Comparison of ENCODE assay signal across 8 cellular contexts in genomic region chr13:51785592-51786424, GRCh38. TPM values are rescaled to one million over a fixed set of nuclear protein-coding genes. Genes with fewer than 3 reads are reported as not detected.
A peak's percentile ranks its signal among the peaks of the same experiment; 100 is the strongest.
DNase-seq lines count a peak whose midpoint lies in the region; ATAC-seq and TF ChIP-seq lines count a peak whose summit lies in the region.
"Had no signal": no experiment of that assay in that cellular context is flagged by ENCODE, and none has a peak within 500 bp of the region (broad histone marks: within the 10 kb centered on the region; RNA-seq: fewer than 3 reads in every experiment).

No MANE protein-coding gene starts in this region.

- H3K18ac ChIP-seq in IMR-90 (ENCODE audit: low read depth, low read length) = peak overlapping the region; percentile 16; the same call in 1 of the 2 replicates

- no peak overlapping the region for H3K56ac ChIP-seq in IMR-90 (ENCODE audit: extremely low read depth, insufficient read depth, low read length)

- no peak for TF ChIP-seq CTCF in IMR-90 (conservative IDR thresholded peaks at IDR 0.05; ENCODE audit: low read depth, low read length)
- no peak for TF ChIP-seq CTCF in cardiac muscle cell (IDR thresholded peaks at IDR 0.05; ENCODE audit: low read depth, low read length)

- H3K27ac ChIP-seq in IMR-90 (ENCODE audit: insufficient read depth, low read length) = no peak overlapping the region
- no peak overlapping the region for H3K27ac ChIP-seq in cardiac muscle cell
- H3K27ac ChIP-seq in subcutaneous abdominal adipose tissue (ENCODE audit: low read depth, low read length) = peak overlapping the region; percentile 87

- DNase-seq in IMR-90 (peak; percentile 44), OCI-M1 (lab: John Stamatoyannopoulos, UW) (peak; percentile 93), cardiac muscle cell (ENCODE audit: low read depth in 1 of 2, low spot score in 1 of 2) (peak; percentile 69 to 96), NOMO-1 treated with DMSO at 0.1 percent for 48 hours (lab: John Stamatoyannopoulos, UW; ENCODE audit: unreplicated experiment) (no peak), activated gamma-delta T cell treated with Interleukin-2 at 50 U/mL for 16 hours (no peak)

- peak overlapping the region; percentile 54 for H3K4ac ChIP-seq in IMR-90 (ENCODE audit: low read depth, low read length)

- H4K91ac ChIP-seq in IMR-90 (ENCODE audit: insufficient read depth, low read depth, low read length) = no peak overlapping the region; the same call in 1 of the 2 replicates

- no peaks in the 10 kb centered on the region for H3K79me1 ChIP-seq in IMR-90 (ENCODE audit: low read depth in 1 of 2, low read length in 2 of 2)

- H3K23ac ChIP-seq in IMR-90 (ENCODE audit: low read depth, low read length) = peak overlapping the region; percentile 28; the same call in 1 of the 2 replicates

- H3K9ac ChIP-seq in IMR-90 (ENCODE audit: low read depth, low read length) (no peak overlapping the region), subcutaneous abdominal adipose tissue (ENCODE audit: low read length in 5 of 5) (peak overlapping the region in 1 of 5 donors; percentile 41)

- peak overlapping the region; percentile 30; the same call in 1 of the 2 replicates for H4K5ac ChIP-seq in IMR-90 (ENCODE audit: low read depth, low read length)

- BruUV-seq in IMR-90 (replicated peaks; lab: Mats Ljungman, UMichigan) = no TSS peak

- H3K9me3 ChIP-seq in IMR-90 (ENCODE audit: control insufficient read depth, insufficient read depth, low read length) = no peaks in the 10 kb centered on the region
- no peaks in the 10 kb centered on the region for H3K9me3 ChIP-seq in cardiac muscle cell (ENCODE audit: low read depth)
- no peaks in the 10 kb centered on the region for H3K9me3 ChIP-seq in subcutaneous abdominal adipose tissue (ENCODE audit: control insufficient read depth in 5 of 5, low read length in 5 of 5)

- peak overlapping the region; percentile 70 for H3K4me2 ChIP-seq in IMR-90 (ENCODE audit: low read depth, low read length)

- peak overlapping the region; percentile 55; the same call in 1 of the 3 replicates for H2BK15ac ChIP-seq in IMR-90 (ENCODE audit: low read depth, low read length)

- ATAC-seq in IMR-90 (ENCODE audit: low read depth) = peak; percentile 48; the same call in 1 of the 2 replicates
- ATAC-seq in GM21381 (IDR thresholded peaks at IDR 0.05; ENCODE audit: unreplicated experiment) = no peak
- ATAC-seq: HCT116 had no signal

- H2BK5ac ChIP-seq in IMR-90 (ENCODE audit: low read depth, low read length, poor library complexity, severe bottlenecking) = no peak overlapping the region

- no peak for TF ChIP-seq POLR2A in IMR-90 (IDR thresholded peaks at IDR 0.05; ENCODE audit: low read depth, low read length)

- intact Hi-C loops in IMR-90 (cut with micrococcal nuclease) = no loop called here

- peaks cover 13% of the 10 kb centered on the region for H3K9me1 ChIP-seq in IMR-90 (ENCODE audit: insufficient read depth, low read length)

- peak overlapping the region; percentile 34; the same call in 1 of the 2 replicates for H2BK20ac ChIP-seq in IMR-90 (ENCODE audit: low read depth, low read length)

- peak overlapping the region; percentile 55 for H2AK9ac ChIP-seq in IMR-90 (replicated peaks; ENCODE audit: low read depth, low read length, poor library complexity)

- no peaks in the 10 kb centered on the region for H3K27me3 ChIP-seq in IMR-90 (ENCODE audit: control insufficient read depth, insufficient read depth, low read length)
- H3K27me3 ChIP-seq in cardiac muscle cell = no peaks in the 10 kb centered on the region
- no peaks in the 10 kb centered on the region for H3K27me3 ChIP-seq in subcutaneous abdominal adipose tissue (ENCODE audit: control insufficient read depth in 5 of 5, insufficient read depth in 4 of 5, low read length in 5 of 5)

- dilution Hi-C loops in IMR-90 (cut with HindIII; ENCODE audit: low sequenced_read_pairs, unreplicated experiment) = no loop called here

- in situ Hi-C loops in IMR-90 (cut with MboI; ENCODE audit: low sequenced_read_pairs) = no loop called here

- POLR2A ChIA-PET in IMR-90 (lab: Charles Lee; ENCODE audit: unreplicated experiment) = no interaction called here

- peak overlapping the region; percentile 42; the same call in 1 of the 2 replicates for H3K14ac ChIP-seq in IMR-90 (replicated peaks; ENCODE audit: low read depth, low read length)

- no peaks in the 10 kb centered on the region for H4K20me1 ChIP-seq in IMR-90 (ENCODE audit: insufficient read depth, low read length)

- TF ChIP-seq RAD21 in IMR-90 (IDR thresholded peaks at IDR 0.05; ENCODE audit: low read length) = no peak

- no peak overlapping the region for H3K4me3 ChIP-seq in IMR-90 (ENCODE audit: insufficient read depth, low read depth, low read length)
- H3K4me3 ChIP-seq in cardiac muscle cell = no peak overlapping the region
- H3K4me3 ChIP-seq in subcutaneous abdominal adipose tissue (ENCODE audit: low read depth in 1 of 5, low read length in 5 of 5) = peak overlapping the region in 4 of 5 donors; percentile 7 to 36 (median 26)

- CTCF ChIA-PET in IMR-90 (lab: Yijun Ruan, JAX) = interaction anchor here (0.7 to 1.0 kb wide), 2 partner anchors 342 to 343 kb away, joined by 4 read pairs; partner anchors contain the start of gene NEK5

- 32% methylated on average over 3 of the region's 13 CpGs; no CpG with 5 or more reads in 1 of the 2 experiments for WGBS in IMR-90 (ENCODE audit: extremely low coverage in 2 of 2, insufficient read length in 1 of 2), 2 experiments

- peak overlapping the region; percentile 80 for H2AFZ ChIP-seq in IMR-90 (replicated peaks; ENCODE audit: low read length, poor library complexity)

- H3K4me1 ChIP-seq in IMR-90 (ENCODE audit: control insufficient read depth, insufficient read depth, low read length) (peaks cover 14% of the 10 kb centered on the region), cardiac muscle cell (ENCODE audit: low read depth) (peaks cover 11% of the 10 kb centered on the region), subcutaneous abdominal adipose tissue (ENCODE audit: control insufficient read depth in 5 of 5, insufficient read depth in 5 of 5, low read length in 5 of 5) (peaks cover 19 to 33% (median 30%) of the 10 kb centered on the region in 5 donors)

- H2AK5ac ChIP-seq in IMR-90 (ENCODE audit: low read depth, low read length) = peak overlapping the region; percentile 23; the same call in 1 of the 2 replicates

- H3K36me3 ChIP-seq in IMR-90 (ENCODE audit: control insufficient read depth, insufficient read depth, low read length) = no peaks in the 10 kb centered on the region; the same call in 1 of the 2 replicates
- H3K36me3 ChIP-seq in cardiac muscle cell = no peaks in the 10 kb centered on the region
- H3K36me3 ChIP-seq in subcutaneous abdominal adipose tissue (ENCODE audit: control insufficient read depth in 5 of 5, insufficient read depth in 5 of 5, low read length in 5 of 5) = peaks cover 0 to 14% (median 3%) of the 10 kb centered on the region in 5 donors

- H4K8ac ChIP-seq in IMR-90 (ENCODE audit: low read depth in 2 of 2, low read length in 2 of 2) = peak overlapping the region in 1 of 2 experiments; percentile 39; a peak in 1 of 4 replicates

- H2BK120ac ChIP-seq in IMR-90 (ENCODE audit: low read depth, low read length) = peak overlapping the region; percentile 53; the same call in 1 of the 2 replicates

TF ChIP-seq in IMR-90, 13 proteins besides CTCF, POLR2A, EP300 and RAD21:
- no peak for TF ChIP-seq NFE2L2 (IDR thresholded peaks at IDR 0.05; ENCODE audit: low read depth, low read length)
- no peak for TF ChIP-seq FOS (IDR thresholded peaks at IDR 0.05; ENCODE audit: low read depth, low read length)
- TF ChIP-seq RFX5 (IDR thresholded peaks at IDR 0.05; ENCODE audit: low read depth, low read length) = no peak
- TF ChIP-seq ELK1 (IDR thresholded peaks at IDR 0.05; ENCODE audit: borderline replicate concordance, low read depth, low read length) = no peak
- TF ChIP-seq MAFK (IDR thresholded peaks at IDR 0.05; ENCODE audit: low read depth, low read length) = no peak; the same call in 1 of the 2 replicates
- TF ChIP-seq MAZ (IDR thresholded peaks at IDR 0.05; ENCODE audit: borderline replicate concordance, low read depth, low read length) = no peak
- no peak for TF ChIP-seq SMC3 (IDR thresholded peaks at IDR 0.05; ENCODE audit: low read depth, low read length)
- no peak for TF ChIP-seq CEBPB (IDR thresholded peaks at IDR 0.05; ENCODE audit: low read depth, low read length)
- TF ChIP-seq MXI1 (IDR thresholded peaks at IDR 0.05; ENCODE audit: borderline replicate concordance, low read depth, low read length) = no peak
- TF ChIP-seq RCOR1 (IDR thresholded peaks at IDR 0.05; ENCODE audit: insufficient replicate concordance, low read length) = no peak
- no peak for TF ChIP-seq CHD1 (IDR thresholded peaks at IDR 0.05; ENCODE audit: low read depth, low read length)
- TF ChIP-seq BHLHE40 (IDR thresholded peaks at IDR 0.05; ENCODE audit: low read depth, low read length) = no peak
- TF ChIP-seq USF2 (IDR thresholded peaks at IDR 0.05; ENCODE audit: low read depth, low read length) = no peak
TF ChIP-seq in IMR-90: peak in this region for 0.

RNA-seq across cellular contexts. Expression of gene DHRS12, which starts 18.2 kb away (rescaled TPM):
- 1.3 and 1.9 TPM in 2 replicates for total RNA-seq in IMR-90 (2012; rRNA removed)
- polyA plus RNA-seq in IMR-90 (2012; rRNA removed) = 1.5 and 1.6 TPM in 2 replicates
- polyA plus RNA-seq in IMR-90 (2012; cell fraction: cytosol; rRNA removed) = 1.2 and 1.5 TPM in 2 replicates
- 3.7 TPM in 2 replicates for polyA plus RNA-seq in IMR-90 (2012; cell fraction: nucleus; rRNA removed; ENCODE audit: low replicate concordance)
- 2.9 and 5.5 TPM in 2 replicates for total RNA-seq in cardiac muscle cell
- 11.6 and 15.7 TPM in 2 replicates for polyA plus RNA-seq in cardiac muscle cell

RNA-seq across cellular contexts. Expression of gene TMEM272, which starts 59.2 kb away (rescaled TPM):
- total RNA-seq in IMR-90 (2012; rRNA removed) = not detected in 2 replicates
- not detected in 2 replicates for polyA plus RNA-seq in IMR-90 (2012; rRNA removed)
- not detected in 2 replicates for polyA plus RNA-seq in IMR-90 (2012; cell fraction: cytosol; rRNA removed)
- polyA plus RNA-seq in IMR-90 (2012; cell fraction: nucleus; rRNA removed; ENCODE audit: low replicate concordance) = not detected in 2 replicates
- total RNA-seq in cardiac muscle cell = 0.11 and 0.12 TPM in 2 replicates
- polyA plus RNA-seq in cardiac muscle cell = not detected in 2 replicates

Comparison
In these comparisons a context has a peak if more than half of its experiments do, and no peak if none do; other contexts are left out.
1. DNase-seq: peak in IMR-90 (single experiment), OCI-M1 (single experiment) and cardiac muscle cell (2 of 2); none in NOMO-1 treated with DMSO at 0.1 percent for 48 hours (single experiment) and activated gamma-delta T cell treated with Interleukin-2 at 50 U/mL for 16 hours (single experiment).
2. H3K4me3 ChIP-seq: peak in subcutaneous abdominal adipose tissue (4 of 5); none in IMR-90 (single experiment) and cardiac muscle cell (single experiment).